Comparison of ENCODE assay signal across 8 cellular contexts in genomic region chr20:26208296-26209091, GRCh38.
A peak's percentile ranks its signal among the peaks of the same experiment; 100 is the strongest.
DNase-seq lines count a peak whose midpoint lies in the region; ATAC-seq, FAIRE-seq and TF ChIP-seq lines count a peak whose summit lies in the region.

No MANE protein-coding gene starts in this region.

- no peak for TF ChIP-seq CTCF in kidney (IDR thresholded peaks at IDR 0.05; ENCODE audit: borderline replicate concordance, extremely low read depth, insufficient read depth)

- H3K9me3 Mint-ChIP-seq in activated naive CD4-positive, alpha-beta T cell treated with anti-CD3 and anti-CD28 coated beads, Interleukin-2, amount 10 ng/mL, durations not matched to agents 7 days and 5 days, result peaks cover 5% of the 10 kb centered on the region

- H3K36me3 ChIP-seq in kidney (ENCODE audit: control insufficient read depth in 1 of 2, insufficient read depth in 2 of 2, low read length in 2 of 2), result no peaks in the 10 kb centered on the region

- no peak overlapping the region for H3K27ac ChIP-seq in kidney (ENCODE audit: low read depth in 2 of 2, low read length in 2 of 2)

- no peak overlapping the region for H3K27ac Mint-ChIP-seq in activated naive CD4-positive, alpha-beta T cell treated with anti-CD3 and anti-CD28 coated beads, Interleukin-2, amount 10 ng/mL, durations not matched to agents 7 days and 5 days

- peaks cover 19% of the 10 kb centered on the region for H3K27me3 Mint-ChIP-seq in activated naive CD4-positive, alpha-beta T cell treated with anti-CD3 and anti-CD28 coated beads, Interleukin-2, amount 10 ng/mL, durations not matched to agents 7 days and 5 days

- peak overlapping the region; percentile 28 for H3K4me3 Mint-ChIP-seq in activated naive CD4-positive, alpha-beta T cell treated with anti-CD3 and anti-CD28 coated beads, Interleukin-2, amount 10 ng/mL, durations not matched to agents 7 days and 5 days

- CTCF ChIA-PET in activated naive CD4-positive, alpha-beta T cell treated with anti-CD3 and anti-CD28 coated beads, Interleukin-2, amount 10 ng/mL, durations not matched to agents 7 days and 5 days (lab: Charles Lee), result no interaction called here

- ATAC-seq in HG03045 (IDR thresholded peaks at IDR 0.05; ENCODE audit: unreplicated experiment) (no peak), HG02852 (IDR thresholded peaks at IDR 0.05; ENCODE audit: unreplicated experiment) (no peak)

- no peak overlapping the region for H3K9ac ChIP-seq in kidney (ENCODE audit: low read length in 2 of 2)

- peaks cover 10% of the 10 kb centered on the region for H3K36me3 Mint-ChIP-seq in activated naive CD4-positive, alpha-beta T cell treated with anti-CD3 and anti-CD28 coated beads, Interleukin-2, amount 10 ng/mL, durations not matched to agents 7 days and 5 days

- no peak overlapping the region for H3K4me3 ChIP-seq in kidney (ENCODE audit: low read length in 2 of 2)

- peaks cover 20% of the 10 kb centered on the region for H3K4me1 Mint-ChIP-seq in activated naive CD4-positive, alpha-beta T cell treated with anti-CD3 and anti-CD28 coated beads, Interleukin-2, amount 10 ng/mL, durations not matched to agents 7 days and 5 days

- no peaks in the 10 kb centered on the region for H3K9me3 ChIP-seq in kidney (ENCODE audit: control insufficient read depth in 1 of 2, low read length in 2 of 2)

- intact Hi-C loops in kidney (cut with DNase I), result no loop called here

- peak; percentile 70 for FAIRE-seq in kidney (lab: Jason Lieb, UNC)

- DNase-seq in NCI-H82 (lab: John Stamatoyannopoulos, UW), result peak; percentile 33
- no peak for DNase-seq in NCI-H82 treated with DMSO at 0.1 percent for 48 hours (lab: John Stamatoyannopoulos, UW; ENCODE audit: unreplicated experiment)
- DNase-seq in activated naive CD4-positive, alpha-beta T cell treated with anti-CD3 and anti-CD28 coated beads, Interleukin-2, amount 10 ng/mL, durations not matched to agents 7 days and 5 days, result peak; percentile 66
- peak; percentile 57 for DNase-seq in kidney
- DNase-seq in stimulated activated naive CD4-positive, alpha-beta T cell (lab: John Stamatoyannopoulos, UW), result peak; percentile 31 to 72 (median 48)
- no peak for DNase-seq in cortex of kidney (lab: John Stamatoyannopoulos, UW)

- H3K4me1 ChIP-seq in kidney (ENCODE audit: control insufficient read depth in 1 of 2, insufficient read depth in 1 of 2, low read depth in 1 of 2, low read length in 2 of 2), result no peaks in the 10 kb centered on the region

Comparison
In these comparisons a context has a peak if more than half of its experiments do, and no peak if none do; other contexts are left out.
1. DNase-seq: peak in NCI-H82 (single experiment), activated naive CD4-positive, alpha-beta T cell treated with anti-CD3 and anti-CD28 coated beads, Interleukin-2, amount 10 ng/mL, durations not matched to agents 7 days and 5 days (single experiment), kidney (single experiment) and stimulated activated naive CD4-positive, alpha-beta T cell (6 of 6); none in NCI-H82 treated with DMSO at 0.1 percent for 48 hours (single experiment) and cortex of kidney (single experiment).